ENCODE assay signal across 1 cellular context in the genomic region with DNA sequence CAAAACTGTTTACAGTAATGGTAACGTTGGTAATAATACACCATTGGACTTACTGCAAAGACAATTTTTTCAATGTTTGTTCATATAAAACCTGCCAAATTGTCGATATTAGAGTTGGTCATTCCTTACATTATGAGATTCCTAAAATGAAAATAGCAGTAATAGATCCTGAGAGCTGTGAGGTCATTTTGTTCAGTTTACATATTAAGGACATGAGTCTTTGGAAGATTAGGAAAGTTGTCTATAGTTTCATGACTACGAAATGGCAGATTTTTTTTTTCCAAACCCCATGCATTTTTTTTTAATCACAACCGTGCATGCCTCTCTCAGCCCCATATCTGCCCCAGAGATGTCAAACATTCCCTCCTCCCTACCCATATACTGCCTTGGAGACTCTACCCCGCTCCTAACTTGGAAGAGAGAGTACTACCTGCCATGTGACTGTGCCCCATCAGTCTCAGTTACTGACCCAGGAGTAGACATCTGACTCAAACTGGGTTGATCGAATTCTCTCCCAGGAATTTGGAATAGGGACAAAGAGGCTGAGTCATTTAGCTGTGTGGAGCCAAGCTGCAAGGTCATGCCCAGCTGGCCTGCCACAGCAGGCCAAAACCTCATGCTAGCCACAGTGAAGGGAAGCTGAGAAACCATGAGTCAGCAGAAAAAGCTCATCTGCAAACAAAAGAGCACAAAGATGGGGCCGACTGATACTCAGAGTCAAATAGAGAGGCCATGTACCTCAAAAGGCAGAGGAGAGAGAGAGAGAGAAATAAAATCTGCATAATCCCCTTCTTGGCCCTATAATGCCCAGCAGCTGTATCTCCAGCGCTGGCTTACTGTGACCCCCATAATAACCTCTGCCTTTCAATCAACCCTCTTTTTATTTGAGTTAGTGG.
TF ChIP-seq lines count a peak whose summit lies in the region.

No MANE protein-coding gene starts in this region.

TF ChIP-seq in K562, 482 proteins besides CTCF, POLR2A, EP300 and RAD21 (continued from another document and continues in another):
- TF ChIP-seq RNF219 (CRISPR knock-in tag; IDR thresholded peaks at IDR 0.05) = no peak
- TF ChIP-seq, protein P1, sequence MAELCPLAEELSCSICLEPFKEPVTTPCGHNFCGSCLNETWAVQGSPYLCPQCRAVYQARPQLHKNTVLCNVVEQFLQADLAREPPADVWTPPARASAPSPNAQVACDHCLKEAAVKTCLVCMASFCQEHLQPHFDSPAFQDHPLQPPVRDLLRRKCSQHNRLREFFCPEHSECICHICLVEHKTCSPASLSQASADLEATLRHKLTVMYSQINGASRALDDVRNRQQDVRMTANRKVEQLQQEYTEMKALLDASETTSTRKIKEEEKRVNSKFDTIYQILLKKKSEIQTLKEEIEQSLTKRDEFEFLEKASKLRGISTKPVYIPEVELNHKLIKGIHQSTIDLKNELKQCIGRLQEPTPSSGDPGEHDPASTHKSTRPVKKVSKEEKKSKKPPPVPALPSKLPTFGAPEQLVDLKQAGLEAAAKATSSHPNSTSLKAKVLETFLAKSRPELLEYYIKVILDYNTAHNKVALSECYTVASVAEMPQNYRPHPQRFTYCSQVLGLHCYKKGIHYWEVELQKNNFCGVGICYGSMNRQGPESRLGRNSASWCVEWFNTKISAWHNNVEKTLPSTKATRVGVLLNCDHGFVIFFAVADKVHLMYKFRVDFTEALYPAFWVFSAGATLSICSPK (IDR thresholded peaks at IDR 0.05; ENCODE audit: borderline replicate concordance) = no peak; the same call in 1 of the 2 replicates
- TF ChIP-seq, protein P2, sequence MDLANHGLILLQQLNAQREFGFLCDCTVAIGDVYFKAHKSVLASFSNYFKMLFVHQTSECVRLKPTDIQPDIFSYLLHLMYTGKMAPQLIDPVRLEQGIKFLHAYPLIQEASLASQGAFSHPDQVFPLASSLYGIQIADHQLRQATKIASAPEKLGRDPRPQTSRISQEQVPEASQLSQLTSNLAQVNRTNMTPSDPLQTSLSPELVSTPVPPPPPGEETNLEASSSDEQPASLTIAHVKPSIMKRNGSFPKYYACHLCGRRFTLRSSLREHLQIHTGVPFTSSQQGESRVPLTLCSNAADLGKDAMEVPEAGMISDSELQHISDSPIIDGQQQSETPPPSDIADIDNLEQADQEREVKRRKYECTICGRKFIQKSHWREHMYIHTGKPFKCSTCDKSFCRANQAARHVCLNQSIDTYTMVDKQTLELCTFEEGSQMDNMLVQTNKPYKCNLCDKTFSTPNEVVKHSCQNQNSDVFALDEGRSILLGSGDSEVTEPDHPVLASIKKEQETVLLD (IDR thresholded peaks at IDR 0.05) = peak; percentile 72; the same call in 1 of the 2 replicates
- TF ChIP-seq GTF2E2 (tag; IDR thresholded peaks at IDR 0.05) = no peak
- no peak for TF ChIP-seq KAT7 (CRISPR knock-in tag; IDR thresholded peaks at IDR 0.05; ENCODE audit: borderline replicate concordance)
- TF ChIP-seq TAF9B (IDR thresholded peaks at IDR 0.05; ENCODE audit: partially characterized antibody) = peak; percentile 98
- 0 out of 2 replicates have a peak, but pooled peaks have one; percentile 54 for TF ChIP-seq ZNF75A (CRISPR knock-in tag; IDR thresholded peaks at IDR 0.05)
- TF ChIP-seq, protein P3, sequence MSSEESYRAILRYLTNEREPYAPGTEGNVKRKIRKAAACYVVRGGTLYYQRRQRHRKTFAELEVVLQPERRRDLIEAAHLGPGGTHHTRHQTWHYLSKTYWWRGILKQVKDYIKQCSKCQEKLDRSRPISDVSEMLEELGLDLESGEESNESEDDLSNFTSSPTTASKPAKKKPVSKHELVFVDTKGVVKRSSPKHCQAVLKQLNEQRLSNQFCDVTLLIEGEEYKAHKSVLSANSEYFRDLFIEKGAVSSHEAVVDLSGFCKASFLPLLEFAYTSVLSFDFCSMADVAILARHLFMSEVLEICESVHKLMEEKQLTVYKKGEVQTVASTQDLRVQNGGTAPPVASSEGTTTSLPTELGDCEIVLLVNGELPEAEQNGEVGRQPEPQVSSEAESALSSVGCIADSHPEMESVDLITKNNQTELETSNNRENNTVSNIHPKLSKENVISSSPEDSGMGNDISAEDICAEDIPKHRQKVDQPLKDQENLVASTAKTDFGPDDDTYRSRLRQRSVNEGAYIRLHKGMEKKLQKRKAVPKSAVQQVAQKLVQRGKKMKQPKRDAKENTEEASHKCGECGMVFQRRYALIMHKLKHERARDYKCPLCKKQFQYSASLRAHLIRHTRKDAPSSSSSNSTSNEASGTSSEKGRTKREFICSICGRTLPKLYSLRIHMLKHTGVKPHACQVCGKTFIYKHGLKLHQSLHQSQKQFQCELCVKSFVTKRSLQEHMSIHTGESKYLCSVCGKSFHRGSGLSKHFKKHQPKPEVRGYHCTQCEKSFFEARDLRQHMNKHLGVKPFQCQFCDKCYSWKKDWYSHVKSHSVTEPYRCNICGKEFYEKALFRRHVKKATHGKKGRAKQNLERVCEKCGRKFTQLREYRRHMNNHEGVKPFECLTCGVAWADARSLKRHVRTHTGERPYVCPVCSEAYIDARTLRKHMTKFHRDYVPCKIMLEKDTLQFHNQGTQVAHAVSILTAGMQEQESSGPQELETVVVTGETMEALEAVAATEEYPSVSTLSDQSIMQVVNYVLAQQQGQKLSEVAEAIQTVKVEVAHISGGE (CRISPR knock-in tag; IDR thresholded peaks at IDR 0.05) = peak in 1 of 3 experiments; percentile 73; a peak in 2 of 6 replicates
- TF ChIP-seq CC2D1A (IDR thresholded peaks at IDR 0.05) = no peak
- TF ChIP-seq ZNF444 (CRISPR knock-in tag; IDR thresholded peaks at IDR 0.05) = peak; percentile 76
- TF ChIP-seq, protein P4, sequence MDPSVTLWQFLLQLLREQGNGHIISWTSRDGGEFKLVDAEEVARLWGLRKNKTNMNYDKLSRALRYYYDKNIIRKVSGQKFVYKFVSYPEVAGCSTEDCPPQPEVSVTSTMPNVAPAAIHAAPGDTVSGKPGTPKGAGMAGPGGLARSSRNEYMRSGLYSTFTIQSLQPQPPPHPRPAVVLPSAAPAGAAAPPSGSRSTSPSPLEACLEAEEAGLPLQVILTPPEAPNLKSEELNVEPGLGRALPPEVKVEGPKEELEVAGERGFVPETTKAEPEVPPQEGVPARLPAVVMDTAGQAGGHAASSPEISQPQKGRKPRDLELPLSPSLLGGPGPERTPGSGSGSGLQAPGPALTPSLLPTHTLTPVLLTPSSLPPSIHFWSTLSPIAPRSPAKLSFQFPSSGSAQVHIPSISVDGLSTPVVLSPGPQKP (CRISPR knock-in tag; IDR thresholded peaks at IDR 0.05) = no peak
- TF ChIP-seq TAF7 (tag; IDR thresholded peaks at IDR 0.05) = no peak
- peak; percentile 86 for TF ChIP-seq EP400 (IDR thresholded peaks at IDR 0.05)
- no peak for TF ChIP-seq RFX7 (CRISPR knock-in tag; IDR thresholded peaks at IDR 0.05)
- TF ChIP-seq AFF1 (IDR thresholded peaks at IDR 0.05; ENCODE audit: low read depth in 1 of 2, partially characterized antibody in 2 of 2) = peak in 1 of 2 experiments; percentile 60
- TF ChIP-seq ZNF239 (CRISPR knock-in tag; IDR thresholded peaks at IDR 0.05) = peak; percentile 65
- peak; percentile 99 for TF ChIP-seq NFE2L1 (tag; IDR thresholded peaks at IDR 0.05; ENCODE audit: borderline replicate concordance, low read depth)
- TF ChIP-seq, protein P5, sequence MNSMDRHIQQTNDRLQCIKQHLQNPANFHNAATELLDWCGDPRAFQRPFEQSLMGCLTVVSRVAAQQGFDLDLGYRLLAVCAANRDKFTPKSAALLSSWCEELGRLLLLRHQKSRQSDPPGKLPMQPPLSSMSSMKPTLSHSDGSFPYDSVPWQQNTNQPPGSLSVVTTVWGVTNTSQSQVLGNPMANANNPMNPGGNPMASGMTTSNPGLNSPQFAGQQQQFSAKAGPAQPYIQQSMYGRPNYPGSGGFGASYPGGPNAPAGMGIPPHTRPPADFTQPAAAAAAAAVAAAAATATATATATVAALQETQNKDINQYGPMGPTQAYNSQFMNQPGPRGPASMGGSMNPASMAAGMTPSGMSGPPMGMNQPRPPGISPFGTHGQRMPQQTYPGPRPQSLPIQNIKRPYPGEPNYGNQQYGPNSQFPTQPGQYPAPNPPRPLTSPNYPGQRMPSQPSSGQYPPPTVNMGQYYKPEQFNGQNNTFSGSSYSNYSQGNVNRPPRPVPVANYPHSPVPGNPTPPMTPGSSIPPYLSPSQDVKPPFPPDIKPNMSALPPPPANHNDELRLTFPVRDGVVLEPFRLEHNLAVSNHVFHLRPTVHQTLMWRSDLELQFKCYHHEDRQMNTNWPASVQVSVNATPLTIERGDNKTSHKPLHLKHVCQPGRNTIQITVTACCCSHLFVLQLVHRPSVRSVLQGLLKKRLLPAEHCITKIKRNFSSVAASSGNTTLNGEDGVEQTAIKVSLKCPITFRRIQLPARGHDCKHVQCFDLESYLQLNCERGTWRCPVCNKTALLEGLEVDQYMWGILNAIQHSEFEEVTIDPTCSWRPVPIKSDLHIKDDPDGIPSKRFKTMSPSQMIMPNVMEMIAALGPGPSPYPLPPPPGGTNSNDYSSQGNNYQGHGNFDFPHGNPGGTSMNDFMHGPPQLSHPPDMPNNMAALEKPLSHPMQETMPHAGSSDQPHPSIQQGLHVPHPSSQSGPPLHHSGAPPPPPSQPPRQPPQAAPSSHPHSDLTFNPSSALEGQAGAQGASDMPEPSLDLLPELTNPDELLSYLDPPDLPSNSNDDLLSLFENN (IDR thresholded peaks at IDR 0.05; ENCODE audit: low read depth in 2 of 2, low read length in 2 of 2) = no peak
- TF ChIP-seq GATA2 (CRISPR knock-in tag; IDR thresholded peaks at IDR 0.05) = peak; percentile 76
- no peak; a peak in 2 of 4 replicates for TF ChIP-seq FOXK2 (conservative IDR thresholded peaks at IDR 0.05 in 1 of 2, IDR thresholded peaks at IDR 0.05 in 1 of 2; ENCODE audit: low read depth in 2 of 2)
- TF ChIP-seq SAP30 (IDR thresholded peaks at IDR 0.05; ENCODE audit: borderline replicate concordance, insufficient read depth, low read depth, low read length, poor library complexity, severe bottlenecking) = no peak
- peak; percentile 20; the same call in 1 of the 2 replicates for TF ChIP-seq KLF16 (IDR thresholded peaks at IDR 0.05)
- TF ChIP-seq ATF4 (CRISPR knock-in tag; IDR thresholded peaks at IDR 0.05) = peak; percentile 79
- peak in 1 of 2 experiments; percentile 50; a peak in 3 of 4 replicates for TF ChIP-seq FOXA3 (CRISPR knock-in tag; conservative IDR thresholded peaks at IDR 0.05 in 1 of 2, IDR thresholded peaks at IDR 0.05 in 1 of 2)
- no peak for TF ChIP-seq ZNF124 (CRISPR knock-in tag; IDR thresholded peaks at IDR 0.05)
- TF ChIP-seq, protein P6, sequence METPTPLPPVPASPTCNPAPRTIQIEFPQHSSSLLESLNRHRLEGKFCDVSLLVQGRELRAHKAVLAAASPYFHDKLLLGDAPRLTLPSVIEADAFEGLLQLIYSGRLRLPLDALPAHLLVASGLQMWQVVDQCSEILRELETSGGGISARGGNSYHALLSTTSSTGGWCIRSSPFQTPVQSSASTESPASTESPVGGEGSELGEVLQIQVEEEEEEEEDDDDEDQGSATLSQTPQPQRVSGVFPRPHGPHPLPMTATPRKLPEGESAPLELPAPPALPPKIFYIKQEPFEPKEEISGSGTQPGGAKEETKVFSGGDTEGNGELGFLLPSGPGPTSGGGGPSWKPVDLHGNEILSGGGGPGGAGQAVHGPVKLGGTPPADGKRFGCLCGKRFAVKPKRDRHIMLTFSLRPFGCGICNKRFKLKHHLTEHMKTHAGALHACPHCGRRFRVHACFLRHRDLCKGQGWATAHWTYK (CRISPR knock-in tag; IDR thresholded peaks at IDR 0.05) = peak; percentile 77
- TF ChIP-seq ZC3H8 (IDR thresholded peaks at IDR 0.05) = 0 out of 2 replicates have a peak, but pooled peaks have one; percentile 31
- TF ChIP-seq CHD1 (IDR thresholded peaks at IDR 0.05; ENCODE audit: low read length) = no peak
- no peak for TF ChIP-seq POLR2G (IDR thresholded peaks at IDR 0.05; ENCODE audit: low read depth, low read length)
- TF ChIP-seq IFI16 (CRISPR knock-in tag; IDR thresholded peaks at IDR 0.05) = no peak
- no peak for TF ChIP-seq NCOA6 (IDR thresholded peaks at IDR 0.05)
- TF ChIP-seq TRIM28 (IDR thresholded peaks at IDR 0.05) = peak; percentile 44; the same call in 1 of the 2 replicates
- TF ChIP-seq MBD2 (IDR thresholded peaks at IDR 0.05; ENCODE audit: borderline replicate concordance, low read depth) = peak; percentile 42; the same call in 1 of the 2 replicates
